2 cellular contexts compared by ENCODE assay signal in the genomic region with DNA sequence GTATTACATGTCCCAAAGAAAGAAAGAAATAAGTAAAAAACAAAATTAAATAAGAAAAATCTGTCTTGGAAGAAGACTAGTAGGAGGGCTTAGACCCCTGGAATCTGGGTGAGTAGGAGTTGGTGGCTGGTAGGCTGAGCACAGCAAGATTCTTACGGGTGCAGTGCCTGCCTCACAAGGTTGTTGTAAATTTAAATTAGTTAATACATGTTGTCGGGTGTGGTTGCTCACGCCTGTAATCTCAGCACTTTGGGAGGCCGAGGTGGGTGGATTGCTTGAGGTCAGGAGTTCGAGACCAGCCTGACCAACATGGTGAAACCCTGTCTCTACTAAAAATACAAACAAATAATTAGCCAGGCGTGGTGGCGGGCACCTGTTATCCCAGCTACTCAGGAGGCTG. TPM values are rescaled to one million over a fixed set of nuclear protein-coding genes. Genes with fewer than 3 reads are reported as not detected.
"Had no signal": no experiment of that assay in that cellular context is flagged by ENCODE, and none has a peak within 500 bp of the region (broad histone marks: within the 10 kb centered on the region; RNA-seq: fewer than 3 reads in every experiment).

No MANE protein-coding gene starts in this region.

RNA-seq across cellular contexts. Expression of a gene that starts 13.4 kb away (rescaled TPM):
- total RNA-seq: G401, GM12878 had no signal
